ENCODE assay signal across 9 cellular contexts in the genomic region with DNA sequence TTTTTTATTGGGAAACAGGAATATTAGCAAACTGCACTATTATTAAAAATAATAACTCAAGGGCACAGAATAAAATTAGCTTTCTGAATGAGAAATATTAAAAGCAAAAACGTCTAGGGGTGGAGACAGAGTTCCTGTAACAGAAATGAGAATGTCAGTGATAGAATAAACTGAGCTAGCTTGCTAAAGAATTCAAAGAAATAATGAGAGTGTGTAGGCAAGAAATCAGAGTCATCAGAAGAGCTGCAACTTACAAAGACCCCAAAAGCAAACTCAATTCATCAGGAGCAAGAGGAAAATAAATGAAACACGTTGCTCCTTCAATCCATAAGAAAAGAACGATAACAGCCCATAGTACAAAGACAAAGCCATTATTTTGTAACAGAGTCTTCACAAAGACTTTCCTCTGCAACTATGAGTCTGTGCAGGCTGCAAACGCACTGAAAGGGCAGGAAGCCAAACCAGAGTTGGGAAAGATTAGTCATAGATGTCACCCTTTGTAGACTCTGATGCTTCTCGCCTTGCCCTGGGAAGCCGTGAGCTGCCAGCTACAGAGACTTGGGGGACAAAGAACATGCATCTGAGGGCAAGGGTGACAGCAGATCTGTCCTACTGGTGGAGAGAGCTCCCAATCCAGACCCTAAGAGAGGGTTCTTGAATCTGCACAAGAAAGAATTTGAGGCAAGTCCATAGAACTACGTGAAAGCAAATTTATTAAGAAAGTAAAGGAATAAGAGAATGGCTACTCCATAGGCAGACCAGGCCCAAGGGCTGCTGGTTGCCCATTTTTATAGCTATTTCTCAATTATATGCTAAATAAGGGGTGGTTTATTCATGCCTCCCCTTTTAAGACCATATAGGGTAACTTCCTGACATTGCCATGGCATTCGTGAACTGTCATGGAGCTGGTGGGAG. TPM values are rescaled to one million over a fixed set of nuclear protein-coding genes. Genes with fewer than 3 reads are reported as not detected.
DNase-seq lines count a peak whose midpoint lies in the region; ATAC-seq and TF ChIP-seq lines count a peak whose summit lies in the region.
"Had no signal": no experiment of that assay in that cellular context is flagged by ENCODE, and none has a peak within 500 bp of the region (broad histone marks: within the 10 kb centered on the region; RNA-seq: fewer than 3 reads in every experiment).

No MANE protein-coding gene starts in this region.

- CTCF ChIA-PET in T-cell (lab: Charles Lee), result no interaction called here

- peaks cover 3 to 14% of the 10 kb centered on the region in 2 donors for H3K27me3 Mint-ChIP-seq in T-cell

- no peak overlapping the region for H3K4me3 ChIP-seq in coronary artery

- ATAC-seq in T-cell (replicated peaks in 1 of 4) (no peak), GM21619 (IDR thresholded peaks at IDR 0.05; ENCODE audit: unreplicated experiment) (no peak), HG03354 (IDR thresholded peaks at IDR 0.05; ENCODE audit: poor library complexity, severe bottlenecking, unreplicated experiment) (no peak)
- ATAC-seq: WTC11 had no signal

- H3K4me3 Mint-ChIP-seq in T-cell, result no peak overlapping the region
- H3K4me3 Mint-ChIP-seq: WTC11 had no signal

- H3K4me1 Mint-ChIP-seq in T-cell, result no peaks in the 10 kb centered on the region

- peaks cover 4 to 8% (median 5%) of the 10 kb centered on the region in 3 donors for H3K9me3 Mint-ChIP-seq in T-cell

- no peak for TF ChIP-seq CTCF in coronary artery (IDR thresholded peaks at IDR 0.05)

- no peak overlapping the region for H3K27ac Mint-ChIP-seq in T-cell
- H3K27ac Mint-ChIP-seq: WTC11 had no signal

- H3K36me3 Mint-ChIP-seq in T-cell, result no peaks in the 10 kb centered on the region

- DNase-seq in stimulated activated CD4-positive, alpha-beta T cell treated with anti-CD3 and anti-CD28 coated beads, Interleukin-15, amount 100 ng/mL, for 24 hours, result peak; percentile 49
- no peak for DNase-seq in stimulated activated CD4-positive, alpha-beta T cell treated with anti-CD3 and anti-CD28 coated beads, Interleukin-4, amount 100 ng/mL, for 1 hour
- DNase-seq in coronary artery (ENCODE audit: low spot score) (peak; percentile 76), mucosa of gallbladder (ENCODE audit: low spot score) (peak; percentile 84), T-cell (no peak), DMS 273 treated with DMSO at 0.1 percent for 48 hours (lab: John Stamatoyannopoulos, UW) (no peak)

- peak overlapping the region in 1 of 2 donors; percentile 68 for H3K27ac ChIP-seq in coronary artery

- POLR2A ChIA-PET in T-cell (lab: Charles Lee), result no interaction called here

RNA-seq across cellular contexts. Expression of gene SHC3, which starts 40.8 kb away (rescaled TPM):
- total RNA-seq in mucosa of gallbladder, result 1.7 TPM
- total RNA-seq in T-cell, result under 1 TPM in 3 of 5 donors, not detected in 2; 0.16 to 0.19 (median 0.18) TPM

Comparison
In these comparisons a context has a peak if more than half of its experiments do, and no peak if none do; other contexts are left out.
1. DNase-seq: peak in stimulated activated CD4-positive, alpha-beta T cell treated with anti-CD3 and anti-CD28 coated beads, Interleukin-15, amount 100 ng/mL, for 24 hours (single experiment), coronary artery (single experiment) and mucosa of gallbladder (single experiment); none in stimulated activated CD4-positive, alpha-beta T cell treated with anti-CD3 and anti-CD28 coated beads, Interleukin-4, amount 100 ng/mL, for 1 hour (single experiment), T-cell (0 of 34) and DMS 273 treated with DMSO at 0.1 percent for 48 hours (single experiment).